8 cellular contexts compared by ENCODE assay signal in genomic region chr5:98770911-98771322, GRCh38. TPM values are rescaled to one million over a fixed set of nuclear protein-coding genes. Genes with fewer than 3 reads are reported as not detected.
A peak's percentile ranks its signal among the peaks of the same experiment; 100 is the strongest.
DNase-seq lines count a peak whose midpoint lies in the region; ATAC-seq, FAIRE-seq and TF ChIP-seq lines count a peak whose summit lies in the region.

No MANE protein-coding gene starts in this region.

- peaks cover 20% of the 10 kb centered on the region for H4K20me1 ChIP-seq in SK-N-SH (ENCODE audit: insufficient read depth)

- H3K9ac ChIP-seq in SK-N-SH: peak overlapping the region; percentile 99

- peak overlapping the region; percentile 99 for H3K4me3 Mint-ChIP-seq in osteocyte (ENCODE audit: unreplicated experiment)

- peak; percentile 20 for DNase-seq in SK-N-SH
- DNase-seq in RCC 7860 (ENCODE audit: low spot score): peak; percentile 3
- DNase-seq in epithelial cell of esophagus (ENCODE audit: low read depth): no peak
- no peak for DNase-seq in osteocyte (ENCODE audit: extremely low spot score, unreplicated experiment)
- no peak for DNase-seq in HUDEP-2 (lab: John Stamatoyannopoulos, UW; ENCODE audit: unreplicated experiment in 76 of 76)
- no peak for DNase-seq in NCI-H2227 treated with DMSO at 0.1 percent for 48 hours (lab: John Stamatoyannopoulos, UW)

- POLR2A ChIA-PET in SK-N-SH (lab: Yijun Ruan, JAX): interaction anchor here (0.6 kb wide), 1 partner anchor 1163 kb away, joined by 3 read pairs; no protein-coding TSS in a partner anchor

- H3K4me2 ChIP-seq in SK-N-SH: peak overlapping the region; percentile 90

- no peaks in the 10 kb centered on the region for H3K9me2 ChIP-seq in SK-N-SH

- peaks cover 65% of the 10 kb centered on the region for H3K79me2 ChIP-seq in SK-N-SH (ENCODE audit: insufficient read depth)

- H3K27ac Mint-ChIP-seq in osteocyte (ENCODE audit: unreplicated experiment): peak overlapping the region; percentile 97

- H3K27me3 Mint-ChIP-seq in osteocyte (ENCODE audit: unreplicated experiment): no peaks in the 10 kb centered on the region

- peaks cover 9 to 18% of the 10 kb centered on the region in 2 experiments; a peak in 3 of 4 replicates for H3K4me1 ChIP-seq in SK-N-SH (ENCODE audit: control insufficient read depth in 1 of 2, insufficient read depth in 2 of 2, low read depth in 1 of 2, low read length in 1 of 2)

- peak overlapping the region; percentile 71 to 96 for H3K27ac ChIP-seq in SK-N-SH (ENCODE audit: low read depth in 2 of 2, low read length in 1 of 2)

- no peaks in the 10 kb centered on the region for H3K9me3 Mint-ChIP-seq in osteocyte (ENCODE audit: unreplicated experiment)

- WGBS in SK-N-SH (ENCODE audit: low lambda C conversion rate): 0% methylated on average over 6 of the region's 6 CpGs

- no peak for TF ChIP-seq EP300 in SK-N-SH (IDR thresholded peaks at IDR 0.05; ENCODE audit: borderline replicate concordance in 1 of 2, low read depth in 1 of 2, low read length in 1 of 2)

- H3K36me3 Mint-ChIP-seq in osteocyte (ENCODE audit: unreplicated experiment): peaks cover 19% of the 10 kb centered on the region

- peaks cover 30% of the 10 kb centered on the region for H3F3A ChIP-seq in SK-N-SH (replicated peaks; ENCODE audit: insufficient read depth)

- H3K36me3 ChIP-seq in SK-N-SH (replicated peaks in 1 of 2; ENCODE audit: control insufficient read depth in 1 of 2, insufficient read depth in 2 of 2, low read length in 1 of 2): peaks cover 0 to 31% of the 10 kb centered on the region in 2 experiments

- no peaks in the 10 kb centered on the region for H3K27me3 ChIP-seq in SK-N-SH (ENCODE audit: insufficient read depth)

- no peak for TF ChIP-seq CTCF in SK-N-SH (IDR thresholded peaks at IDR 0.05)
- TF ChIP-seq CTCF in epithelial cell of esophagus (IDR thresholded peaks at IDR 0.05; ENCODE audit: insufficient read depth, low read depth, low read length, missing control alignments): no peak
- TF ChIP-seq CTCF in osteocyte (IDR thresholded peaks at IDR 0.05): no peak

- no peaks in the 10 kb centered on the region for H3K9me3 ChIP-seq in SK-N-SH

- ATAC-seq in SK-N-SH treated with all-trans-retinoic acid at 6 μM for 48 hours: no peak
- no peak for ATAC-seq in HG03460 (IDR thresholded peaks at IDR 0.05; ENCODE audit: unreplicated experiment)

- no peak for TF ChIP-seq RAD21 in SK-N-SH (IDR thresholded peaks at IDR 0.05; ENCODE audit: low read length)

- FAIRE-seq in RCC 7860 (lab: Jason Lieb, UNC): no peak

- CTCF ChIA-PET in SK-N-SH (lab: Yijun Ruan, JAX): interaction anchor here (0.7 to 13.6 kb wide), 14 partner anchors 12 to 158 kb away, joined by 3 to 409 read pairs (median 4); partner anchors contain the start of gene CHD1

- H2AFZ ChIP-seq in SK-N-SH (ENCODE audit: low read depth): peak overlapping the region; percentile 17; the same call in 1 of the 2 replicates

- H3K4me3 ChIP-seq in SK-N-SH (ENCODE audit: low read depth in 2 of 2, low read length in 1 of 2) (peak overlapping the region; percentile 83 to 90), epithelial cell of esophagus (ENCODE audit: low read length) (peak overlapping the region; percentile 62)

- H3K4me1 Mint-ChIP-seq in osteocyte (ENCODE audit: unreplicated experiment): peaks cover 40% of the 10 kb centered on the region

TF ChIP-seq in SK-N-SH, 30 proteins besides CTCF, POLR2A, EP300 and RAD21:
- TF ChIP-seq RFX5 (IDR thresholded peaks at IDR 0.05; ENCODE audit: low read length) (no peak), POLR2AphosphoS5 (IDR thresholded peaks at IDR 0.05; ENCODE audit: low read depth, low read length) (peak; percentile 3; the same call in 1 of the 2 replicates)

TF ChIP-seq in SK-N-SH treated with all-trans-retinoic acid at 6 μM for 48 hours, 23 proteins besides CTCF, POLR2A, EP300 and RAD21:
- TF ChIP-seq ISL1 (CRISPR knock-in tag; IDR thresholded peaks at IDR 0.05): no peak
- TF ChIP-seq CSRNP3 (CRISPR knock-in tag; IDR thresholded peaks at IDR 0.05): no peak
- TF ChIP-seq PATZ1 (CRISPR knock-in tag; IDR thresholded peaks at IDR 0.05; ENCODE audit: borderline replicate concordance): no peak
- no peak for TF ChIP-seq ESRRG (CRISPR knock-in tag; IDR thresholded peaks at IDR 0.05)
- TF ChIP-seq ZNF70 (CRISPR knock-in tag; IDR thresholded peaks at IDR 0.05): no peak
- TF ChIP-seq TCF4 (CRISPR knock-in tag; IDR thresholded peaks at IDR 0.05; ENCODE audit: borderline replicate concordance): no peak
- no peak for TF ChIP-seq PPARA (CRISPR knock-in tag; IDR thresholded peaks at IDR 0.05; ENCODE audit: borderline replicate concordance)
- TF ChIP-seq POU6F1 (CRISPR knock-in tag; IDR thresholded peaks at IDR 0.05; ENCODE audit: borderline replicate concordance, low read depth): no peak
- no peak for TF ChIP-seq OSR1 (CRISPR knock-in tag; IDR thresholded peaks at IDR 0.05)
- TF ChIP-seq BACH2 (CRISPR knock-in tag; IDR thresholded peaks at IDR 0.05; ENCODE audit: borderline replicate concordance): no peak

RNA-seq across cellular contexts. Expression of gene RGMB, which starts 2.5 kb away (rescaled TPM):
- 72.6 and 86.7 TPM in 2 replicates for polyA plus RNA-seq in SK-N-SH (2012; rRNA removed)
- polyA plus RNA-seq in SK-N-SH (2012; cell fraction: cytosol; rRNA removed): 71.7 and 77.5 TPM in 2 replicates
- 242 and 373 TPM in 2 replicates for polyA plus RNA-seq in SK-N-SH (2012; cell fraction: nucleus; rRNA removed)
- total RNA-seq in osteocyte: 111 and 116 TPM in 2 replicates

Comparison
In these comparisons a context has a peak if more than half of its experiments do, and no peak if none do; other contexts are left out.
1. DNase-seq: peak in SK-N-SH (single experiment) and RCC 7860 (single experiment); none in epithelial cell of esophagus (single experiment), osteocyte (single experiment), HUDEP-2 (0 of 76) and NCI-H2227 treated with DMSO at 0.1 percent for 48 hours (single experiment).